28 cellular contexts compared by ENCODE assay signal in genomic region chrX:107167163-107167921, GRCh38. TPM values are rescaled to one million over a fixed set of nuclear protein-coding genes. Genes with fewer than 3 reads are reported as not detected.
DNase-seq lines count a peak whose midpoint lies in the region; ATAC-seq, FAIRE-seq and TF ChIP-seq lines count a peak whose summit lies in the region.
"Had no signal": no experiment of that assay in that cellular context is flagged by ENCODE, and none has a peak within 500 bp of the region (broad histone marks: within the 10 kb centered on the region; RNA-seq: fewer than 3 reads in every experiment).

No MANE protein-coding gene starts in this region.

- no peaks in the 10 kb centered on the region for H3K27me3 ChIP-seq in pancreas
- no peaks in the 10 kb centered on the region for H3K27me3 ChIP-seq in right lobe of liver
- H3K27me3 ChIP-seq: BE2C had no signal

- peaks cover 10 to 11% of the 10 kb centered on the region in 2 donors for H3K4me1 Mint-ChIP-seq in natural killer cell
- peaks cover 6 to 7% of the 10 kb centered on the region in 2 donors for H3K4me1 Mint-ChIP-seq in natural killer cell treated with Interleukin-12 subunit alpha and Interleukin-12 subunit beta and Interleukin-15 and Interleukin-18, amount 100 ng/mL, for 72 hours (ENCODE audit: low read depth in 2 of 2)
- H3K4me1 Mint-ChIP-seq: CD14-positive monocyte; CD8-positive, alpha-beta memory T cell had no signal

- H3K4me3 ChIP-seq in pancreas = no peak overlapping the region
- H3K4me3 ChIP-seq in right lobe of liver = no peak overlapping the region
- H3K4me3 ChIP-seq: BLaER1 treated with 17β-estradiol and CSF1 and Interleukin-3, amounts not matched to agents 10 nM and 100 nM; GM23248 had no signal

- H3K36me3 Mint-ChIP-seq in natural killer cell = peaks cover 7% of the 10 kb centered on the region
- no peaks in the 10 kb centered on the region for H3K36me3 Mint-ChIP-seq in natural killer cell treated with Interleukin-12 subunit alpha and Interleukin-12 subunit beta and Interleukin-15 and Interleukin-18, amount 100 ng/mL, for 72 hours
- H3K36me3 Mint-ChIP-seq: CD14-positive monocyte; CD8-positive, alpha-beta memory T cell had no signal

- H3K4me3 Mint-ChIP-seq in natural killer cell = peak overlapping the region; percentile 1
- H3K4me3 Mint-ChIP-seq in natural killer cell treated with Interleukin-12 subunit alpha and Interleukin-12 subunit beta and Interleukin-15 and Interleukin-18, amount 100 ng/mL, for 72 hours = no peak overlapping the region
- H3K4me3 Mint-ChIP-seq: CD14-positive monocyte; CD4-positive, alpha-beta T cell; CD8-positive, alpha-beta memory T cell had no signal

- peak; percentile 41 for FAIRE-seq in colon (lab: Jason Lieb, UNC)
- peak; percentile 51 for FAIRE-seq in pancreas (lab: Jason Lieb, UNC)
- FAIRE-seq: A204.1, GM12891, GM18507, H1 had no signal

- WGBS in pancreas, 2 donors = 82 to 88% methylated on average over 3 of the region's 3 CpGs
- 81% methylated on average over 3 of the region's 3 CpGs for WGBS in right lobe of liver (ENCODE audit: insufficient coverage, low coverage, low lambda C conversion rate, missing lambda C conversion rate)

- peaks cover 27 to 70% of the 10 kb centered on the region in 2 donors for H3K27me3 Mint-ChIP-seq in natural killer cell (ENCODE audit: low read depth in 2 of 2)
- peaks cover 30 to 31% of the 10 kb centered on the region in 2 donors for H3K27me3 Mint-ChIP-seq in natural killer cell treated with Interleukin-12 subunit alpha and Interleukin-12 subunit beta and Interleukin-15 and Interleukin-18, amount 100 ng/mL, for 72 hours
- H3K27me3 Mint-ChIP-seq: CD4-positive, alpha-beta T cell had no signal

- H3K27ac ChIP-seq in pancreas = no peak overlapping the region
- no peak overlapping the region for H3K27ac ChIP-seq in right lobe of liver
- H3K27ac ChIP-seq: 22Rv1; BLaER1 treated with 17β-estradiol and CSF1 and Interleukin-3, amounts not matched to agents 10 nM and 100 nM; GM23248 had no signal

- H3K27ac Mint-ChIP-seq in natural killer cell = no peak overlapping the region
- H3K27ac Mint-ChIP-seq in natural killer cell treated with Interleukin-12 subunit alpha and Interleukin-12 subunit beta and Interleukin-15 and Interleukin-18, amount 100 ng/mL, for 72 hours = no peak overlapping the region
- H3K27ac Mint-ChIP-seq: CD14-positive monocyte; CD4-positive, alpha-beta T cell; CD8-positive, alpha-beta memory T cell had no signal

- no peaks in the 10 kb centered on the region for H3K36me3 ChIP-seq in pancreas
- H3K36me3 ChIP-seq in right lobe of liver = no peaks in the 10 kb centered on the region
- H3K36me3 ChIP-seq: BE2C; BLaER1 treated with 17β-estradiol and CSF1 and Interleukin-3, amounts not matched to agents 10 nM and 100 nM had no signal

- H3K9me3 Mint-ChIP-seq in natural killer cell = no peaks in the 10 kb centered on the region
- no peaks in the 10 kb centered on the region for H3K9me3 Mint-ChIP-seq in natural killer cell treated with Interleukin-12 subunit alpha and Interleukin-12 subunit beta and Interleukin-15 and Interleukin-18, amount 100 ng/mL, for 72 hours
- H3K9me3 Mint-ChIP-seq: CD14-positive monocyte; CD4-positive, alpha-beta T cell; CD8-positive, alpha-beta memory T cell had no signal

- no peak for TF ChIP-seq CTCF in natural killer cell (IDR thresholded peaks at IDR 0.05)
- TF ChIP-seq CTCF in pancreas (IDR thresholded peaks at IDR 0.05) = no peak
- no peak for TF ChIP-seq CTCF in right lobe of liver (IDR thresholded peaks at IDR 0.05)

- intact Hi-C loops in natural killer cell (cut with micrococcal nuclease) (loop anchor here (5.0 kb wide), 2 partner anchors 40 to 50 kb away; partner anchors contain the start of genes DNAAF6, NUP62CL and RBM41), pancreas (cut with DNase I) (no loop called here), right lobe of liver (cut with DNase I) (no loop called here)

- H3K9me3 ChIP-seq in pancreas = no peaks in the 10 kb centered on the region
- no peaks in the 10 kb centered on the region for H3K9me3 ChIP-seq in right lobe of liver
- H3K9me3 ChIP-seq: BE2C; BLaER1 treated with 17β-estradiol and CSF1 and Interleukin-3, amounts not matched to agents 10 nM and 100 nM had no signal

- TF ChIP-seq POLR2A in erythroblast (IDR thresholded peaks at IDR 0.05; ENCODE audit: low read length) (no peak), right lobe of liver (IDR thresholded peaks at IDR 0.05) (no peak)

- no peaks in the 10 kb centered on the region for H3K4me1 ChIP-seq in pancreas
- no peaks in the 10 kb centered on the region for H3K4me1 ChIP-seq in right lobe of liver
- H3K4me1 ChIP-seq: BE2C; BLaER1 treated with 17β-estradiol and CSF1 and Interleukin-3, amounts not matched to agents 10 nM and 100 nM had no signal

- ATAC-seq in natural killer cell = peak; percentile 72 to 88 (median 86)
- ATAC-seq in natural killer cell treated with Interleukin-12 subunit alpha and Interleukin-12 subunit beta and Interleukin-15 and Interleukin-18, amount 100 ng/mL, for 72 hours = no peak
- ATAC-seq in pancreas = no peak
- no peak for ATAC-seq in right lobe of liver

- peak; percentile 30 for DNase-seq in natural killer cell
- DNase-seq in natural killer cell treated with Interleukin-12 subunit alpha and Interleukin-12 subunit beta and Interleukin-15 and Interleukin-18, amount 100 ng/mL, for 72 hours (ENCODE audit: low spot score) = no peak
- DNase-seq in erythroblast (lab: John Stamatoyannopoulos, UW) = peak; percentile 23 to 28
- DNase-seq in pancreas = no peak
- no peak for DNase-seq in right lobe of liver
- no peak for DNase-seq in NCI-H2227 (lab: John Stamatoyannopoulos, UW; ENCODE audit: unreplicated experiment)
- DNase-seq in cortex of kidney (lab: John Stamatoyannopoulos, UW) = no peak
- DNase-seq: ACHN; AML-193; BE2C; CD4-positive, alpha-beta T cell; CD8-positive, alpha-beta memory T cell; DMS53; DMS79 treated with DMSO at 0.1 percent for 48 hours; GF-D8; GM23248; H7; HCEC 1CT had no signal

RNA-seq across cellular contexts. Expression of gene NUP62CL, which starts 38.9 kb away (rescaled TPM):
- total RNA-seq in natural killer cell = 1 to 10 TPM in 2 of 3 donors, under 1 TPM in 1; 0.82 to 3.1 (median 1.2) TPM
- 1 to 10 TPM; 1.1 to 1.8 TPM for total RNA-seq in natural killer cell treated with Interleukin-12 subunit alpha and Interleukin-12 subunit beta and Interleukin-15 and Interleukin-18, amount 100 ng/mL, for 72 hours
- 1 to 10 TPM; 2.6 to 4.2 (median 3.2) TPM for total RNA-seq in pancreas
- polyA plus RNA-seq in pancreas = 1 to 10 TPM; 2.6 to 2.7 TPM
- 1 to 10 TPM in 2 of 6 experiments, under 1 TPM in 4; 0.13 to 1.5 (median 0.31) TPM for total RNA-seq in right lobe of liver
- total RNA-seq: G401, GM23248 had no signal
- polyA plus RNA-seq: CD14-positive monocyte, GM23248 had no signal

RNA-seq across cellular contexts. Expression of gene DNAAF6, which starts 39.1 kb away (rescaled TPM):
- total RNA-seq in natural killer cell (not detected), pancreas (not detected), right lobe of liver (not detected)
- not detected for total RNA-seq in natural killer cell treated with Interleukin-12 subunit alpha and Interleukin-12 subunit beta and Interleukin-15 and Interleukin-18, amount 100 ng/mL, for 72 hours
- not detected for polyA plus RNA-seq in pancreas
- total RNA-seq: CD4-positive, alpha-beta T cell; CD8-positive, alpha-beta memory T cell; Daoy; G401; GM23248; H1; H7 had no signal
- polyA plus RNA-seq: CD14-positive monocyte; CD8-positive, alpha-beta memory T cell; GM23248; H1 had no signal

RNA-seq across cellular contexts. Expression of gene RBM41, which starts 48.7 kb away (rescaled TPM):
- 10 to 100 TPM; 14.6 to 18.0 (median 15.3) TPM for total RNA-seq in natural killer cell
- total RNA-seq in natural killer cell treated with Interleukin-12 subunit alpha and Interleukin-12 subunit beta and Interleukin-15 and Interleukin-18, amount 100 ng/mL, for 72 hours = 10 to 100 TPM; 10.0 to 14.4 TPM
- total RNA-seq in pancreas = 10 to 100 TPM in 1 of 6 donors, 1 to 10 TPM in 5; 4.1 to 11.7 (median 7.9) TPM
- 1 to 10 TPM; 3.7 to 6.0 TPM for polyA plus RNA-seq in pancreas
- 10 to 100 TPM in 1 of 6 experiments, 1 to 10 TPM in 5; 8.0 to 10.6 (median 9.6) TPM for total RNA-seq in right lobe of liver

Comparison
In these comparisons a context has a peak if more than half of its experiments do, and no peak if none do; other contexts are left out.
1. ATAC-seq: peak in natural killer cell (3 of 3); none in natural killer cell treated with Interleukin-12 subunit alpha and Interleukin-12 subunit beta and Interleukin-15 and Interleukin-18, amount 100 ng/mL, for 72 hours (0 of 2), pancreas (0 of 4) and right lobe of liver (0 of 4).
2. DNase-seq: peak in natural killer cell (single experiment) and erythroblast (2 of 2); none in natural killer cell treated with Interleukin-12 subunit alpha and Interleukin-12 subunit beta and Interleukin-15 and Interleukin-18, amount 100 ng/mL, for 72 hours (single experiment), pancreas (0 of 6), right lobe of liver (0 of 3), NCI-H2227 (single experiment) and cortex of kidney (single experiment).